In genomic region chr12:131402781-131403396, GRCh38 we compare ENCODE assay signal across 1 cellular context.
TF ChIP-seq lines count a peak whose summit lies in the region.

No MANE protein-coding gene starts in this region.

TF ChIP-seq in HCT116, 20 proteins besides CTCF, POLR2A, EP300 and RAD21 (continued from another document):
- no peak for TF ChIP-seq MAX (IDR thresholded peaks at IDR 0.05)
- TF ChIP-seq, protein P1, sequence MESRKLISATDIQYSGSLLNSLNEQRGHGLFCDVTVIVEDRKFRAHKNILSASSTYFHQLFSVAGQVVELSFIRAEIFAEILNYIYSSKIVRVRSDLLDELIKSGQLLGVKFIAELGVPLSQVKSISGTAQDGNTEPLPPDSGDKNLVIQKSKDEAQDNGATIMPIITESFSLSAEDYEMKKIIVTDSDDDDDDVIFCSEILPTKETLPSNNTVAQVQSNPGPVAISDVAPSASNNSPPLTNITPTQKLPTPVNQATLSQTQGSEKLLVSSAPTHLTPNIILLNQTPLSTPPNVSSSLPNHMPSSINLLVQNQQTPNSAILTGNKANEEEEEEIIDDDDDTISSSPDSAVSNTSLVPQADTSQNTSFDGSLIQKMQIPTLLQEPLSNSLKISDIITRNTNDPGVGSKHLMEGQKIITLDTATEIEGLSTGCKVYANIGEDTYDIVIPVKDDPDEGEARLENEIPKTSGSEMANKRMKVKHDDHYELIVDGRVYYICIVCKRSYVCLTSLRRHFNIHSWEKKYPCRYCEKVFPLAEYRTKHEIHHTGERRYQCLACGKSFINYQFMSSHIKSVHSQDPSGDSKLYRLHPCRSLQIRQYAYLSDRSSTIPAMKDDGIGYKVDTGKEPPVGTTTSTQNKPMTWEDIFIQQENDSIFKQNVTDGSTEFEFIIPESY (IDR thresholded peaks at IDR 0.05; ENCODE audit: extremely low read depth, insufficient replicate concordance, low read length), result no peak
- TF ChIP-seq TCF7L2 (IDR thresholded peaks at IDR 0.05; ENCODE audit: borderline replicate concordance, extremely low read depth, insufficient read depth, insufficient read length), result no peak
- TF ChIP-seq CBX3 (IDR thresholded peaks at IDR 0.05; ENCODE audit: low read depth), result no peak
- no peak for TF ChIP-seq POLR2AphosphoS5 (IDR thresholded peaks at IDR 0.05; ENCODE audit: low read depth, low read length)
- no peak for TF ChIP-seq SRF (IDR thresholded peaks at IDR 0.05; ENCODE audit: low read depth)
